15 cellular contexts compared by ENCODE assay signal in the genomic region with DNA sequence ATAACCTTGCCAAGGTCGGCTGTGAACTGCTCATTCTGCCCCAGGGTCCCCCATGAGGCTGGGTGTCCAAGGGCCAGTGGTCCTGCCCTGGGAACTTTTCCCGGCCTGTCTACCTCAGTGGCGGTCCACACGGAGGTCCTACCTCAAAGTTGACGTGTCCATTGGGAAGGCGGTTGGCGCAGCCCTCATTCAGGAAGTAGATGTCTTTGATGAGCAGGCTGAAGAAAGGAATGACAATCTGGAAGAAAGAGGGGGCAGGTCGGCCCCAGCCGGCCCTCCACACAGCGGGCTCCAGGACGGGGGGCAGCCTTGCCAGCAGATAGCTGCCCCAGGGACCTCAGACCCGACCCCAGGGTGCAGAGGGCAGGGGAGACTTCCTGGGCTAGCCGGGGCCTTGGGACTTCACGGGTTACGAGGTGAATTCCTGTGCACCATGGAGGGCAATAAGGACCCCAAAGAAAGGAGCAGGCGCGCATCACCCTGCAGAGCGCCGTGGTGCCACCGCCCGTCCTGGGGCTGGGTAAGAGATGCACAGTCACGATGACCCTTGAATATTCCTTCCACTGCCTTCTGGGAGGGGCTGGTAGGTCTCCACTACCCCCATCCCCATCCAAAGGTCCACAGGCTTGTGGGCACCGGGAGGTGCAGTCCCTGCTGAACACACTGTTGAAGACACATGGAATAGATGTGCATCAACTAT. TPM values are rescaled to one million over a fixed set of nuclear protein-coding genes. Genes with fewer than 3 reads are reported as not detected.
DNase-seq lines count a peak whose midpoint lies in the region; ATAC-seq and TF ChIP-seq lines count a peak whose summit lies in the region.
"Had no signal": no experiment of that assay in that cellular context is flagged by ENCODE, and none has a peak within 500 bp of the region (broad histone marks: within the 10 kb centered on the region; RNA-seq: fewer than 3 reads in every experiment).

No MANE protein-coding gene starts in this region.

- H3K4me1 Mint-ChIP-seq in activated naive CD4-positive, alpha-beta T cell treated with anti-CD3 and anti-CD28 coated beads, Interleukin-2, amount 50 U/mL, for 24 hours, result no peaks in the 10 kb centered on the region
- H3K4me1 Mint-ChIP-seq in naive thymus-derived CD8-positive, alpha-beta T cell, result peaks cover 0 to 2% (median 0%) of the 10 kb centered on the region in 4 donors

- peaks cover 0 to 4% (median 0%) of the 10 kb centered on the region in 6 donors for H3K4me1 ChIP-seq in spleen
- H3K4me1 ChIP-seq: HAP-1, Peyer's patch had no signal

- no peak for DNase-seq in activated naive CD4-positive, alpha-beta T cell treated with Interleukin-2 at 50 U/mL for 16 hours
- no peak for DNase-seq in WERI-Rb-1
- peak; percentile 33 for DNase-seq in left lobe of liver (ENCODE audit: low spot score)
- peak; percentile 66 for DNase-seq in spleen
- DNase-seq in naive thymus-derived CD8-positive, alpha-beta T cell, result no peak
- no peak for DNase-seq in activated CD4-positive, alpha-beta T cell treated with anti-CD3 and anti-CD28 coated beads, Interleukin-2, amount 50 U/mL, for 1 hour
- DNase-seq in lower leg skin (ENCODE audit: low spot score in 2 of 2), result no peak
- DNase-seq: DMS53, Kasumi-1, NCI-H1105 treated with DMSO at 0.1 percent for 48 hours, NCI-H187 treated with DMSO at 0.1 percent for 48 hours, NCI-H2171 treated with DMSO at 0.1 percent for 48 hours had no signal

- no peak for ATAC-seq in left lobe of liver
- no peak for ATAC-seq in naive thymus-derived CD8-positive, alpha-beta T cell

- peak overlapping the region; percentile 88 for H3K27ac ChIP-seq in WERI-Rb-1
- no peak overlapping the region for H3K27ac ChIP-seq in spleen
- H3K27ac ChIP-seq: Peyer's patch had no signal

- H3K27ac Mint-ChIP-seq in activated naive CD4-positive, alpha-beta T cell treated with anti-CD3 and anti-CD28 coated beads, Interleukin-2, amount 50 U/mL, for 24 hours, result peak overlapping the region; percentile 17
- no peak overlapping the region for H3K27ac Mint-ChIP-seq in naive thymus-derived CD8-positive, alpha-beta T cell

- intact Hi-C loops in spleen (cut with DNase I; ENCODE audit: low total_unique reads), result no loop called here
- intact Hi-C loops in lower leg skin (cut with DNase I; ENCODE audit: low total_unique reads), result no loop called here

- TF ChIP-seq CTCF in WERI-Rb-1 (IDR thresholded peaks at IDR 0.05; ENCODE audit: low read depth, low read length) (no peak), spleen (IDR thresholded peaks at IDR 0.05 in 8 of 11, conservative IDR thresholded peaks at IDR 0.05 in 3 of 11) (no peak), lower leg skin (IDR thresholded peaks at IDR 0.05) (no peak)

- H3K36me3 ChIP-seq in WERI-Rb-1 (no peaks in the 10 kb centered on the region), spleen (no peaks in the 10 kb centered on the region)
- H3K36me3 ChIP-seq: HAP-1, Peyer's patch had no signal

- H3K4me3 Mint-ChIP-seq in activated naive CD4-positive, alpha-beta T cell treated with anti-CD3 and anti-CD28 coated beads, Interleukin-2, amount 50 U/mL, for 24 hours, result no peak overlapping the region
- no peak overlapping the region for H3K4me3 Mint-ChIP-seq in naive thymus-derived CD8-positive, alpha-beta T cell

- WGBS in spleen, 5 donors, result 86 to 91% (median 89%) methylated on average over 18 to 23 of the region's 23 CpGs
- 82 to 86% methylated on average over 9 to 15 of the region's 23 CpGs for WGBS in lower leg skin, 2 donors

- POLR2A ChIA-PET in naive thymus-derived CD8-positive, alpha-beta T cell (lab: Charles Lee), result no interaction called here

- H3K36me3 Mint-ChIP-seq in activated naive CD4-positive, alpha-beta T cell treated with anti-CD3 and anti-CD28 coated beads, Interleukin-2, amount 50 U/mL, for 24 hours, result no peaks in the 10 kb centered on the region
- no peaks in the 10 kb centered on the region for H3K36me3 Mint-ChIP-seq in naive thymus-derived CD8-positive, alpha-beta T cell

- no peaks in the 10 kb centered on the region for H3K27me3 ChIP-seq in WERI-Rb-1 (ENCODE audit: insufficient read depth, low read depth, severe bottlenecking)
- peaks cover 0 to 38% (median 0%) of the 10 kb centered on the region in 7 donors for H3K27me3 ChIP-seq in spleen (replicated peaks in 1 of 7)
- H3K27me3 ChIP-seq: Peyer's patch had no signal

- H3K4me3 ChIP-seq in WERI-Rb-1 (ENCODE audit: low read depth, low read length) (no peak overlapping the region), spleen (no peak overlapping the region), lower leg skin (ENCODE audit: low read depth, poor library complexity, severe bottlenecking) (no peak overlapping the region)
- H3K4me3 ChIP-seq: HAP-1, Peyer's patch had no signal

- no peaks in the 10 kb centered on the region for H3K9me3 ChIP-seq in WERI-Rb-1 (ENCODE audit: severe bottlenecking)
- no peaks in the 10 kb centered on the region for H3K9me3 ChIP-seq in spleen
- H3K9me3 ChIP-seq: HAP-1, Peyer's patch had no signal

- no peaks in the 10 kb centered on the region for H3K9me3 Mint-ChIP-seq in activated naive CD4-positive, alpha-beta T cell treated with anti-CD3 and anti-CD28 coated beads, Interleukin-2, amount 50 U/mL, for 24 hours
- H3K9me3 Mint-ChIP-seq in naive thymus-derived CD8-positive, alpha-beta T cell, result peaks cover 0 to 2% (median 0%) of the 10 kb centered on the region in 9 donors

- no peaks in the 10 kb centered on the region for H3K27me3 Mint-ChIP-seq in activated naive CD4-positive, alpha-beta T cell treated with anti-CD3 and anti-CD28 coated beads, Interleukin-2, amount 50 U/mL, for 24 hours
- peaks cover 0 to 7% (median under 1%) of the 10 kb centered on the region in 5 donors for H3K27me3 Mint-ChIP-seq in naive thymus-derived CD8-positive, alpha-beta T cell

- TF ChIP-seq POLR2A in spleen (IDR thresholded peaks at IDR 0.05), result no peak
- TF ChIP-seq POLR2A in lower leg skin (IDR thresholded peaks at IDR 0.05), result no peak

RNA-seq across cellular contexts. Expression of gene RNF130, which starts 42.9 kb away (rescaled TPM):
- total RNA-seq in left lobe of liver (102 TPM), spleen (100 to 1,000 TPM in 1 of 7 donors, 10 to 100 TPM in 6; 64.5 to 119 (median 84.1) TPM), lower leg skin (10 to 100 TPM; 24.4 to 63.3 (median 36.2) TPM)
- polyA plus RNA-seq in spleen, result 10 to 100 TPM; 44.1 to 57.0 (median 45.4) TPM
- total RNA-seq in naive thymus-derived CD8-positive, alpha-beta T cell, result 10 to 100 TPM; 22.6 to 24.2 TPM
- 10 to 100 TPM; 17.8 to 23.2 (median 22.5) TPM for polyA plus RNA-seq in naive thymus-derived CD8-positive, alpha-beta T cell

Comparison
In these comparisons a context has a peak if more than half of its experiments do, and no peak if none do; other contexts are left out.
1. DNase-seq: peak in left lobe of liver (single experiment) and spleen (single experiment); none in activated naive CD4-positive, alpha-beta T cell treated with Interleukin-2 at 50 U/mL for 16 hours (single experiment), WERI-Rb-1 (single experiment), naive thymus-derived CD8-positive, alpha-beta T cell (0 of 10), activated CD4-positive, alpha-beta T cell treated with anti-CD3 and anti-CD28 coated beads, Interleukin-2, amount 50 U/mL, for 1 hour (single experiment) and lower leg skin (0 of 2).